In genomic region chr7:73319541-73319940, GRCh38 we compare ENCODE assay signal across 12 cellular contexts. TPM values are rescaled to one million over a fixed set of nuclear protein-coding genes. Genes with fewer than 3 reads are reported as not detected.
"Had no signal": no experiment of that assay in that cellular context is flagged by ENCODE, and none has a peak within 500 bp of the region (broad histone marks: within the 10 kb centered on the region; RNA-seq: fewer than 3 reads in every experiment).

No MANE protein-coding gene starts in this region.

RNA-seq across cellular contexts. Expression of gene TRIM50, which starts 8.3 kb away (rescaled TPM):
- total RNA-seq: activated B cell treated with CpG ODN at 0.5 μM for 24 hours; activated CD4-positive, alpha-beta T cell treated with anti-CD3 and anti-CD28 coated beads, Interleukin-2, amount 10 ng/mL, durations not matched to agents 24 days and 14 days; activated CD8-positive, alpha-beta memory T cell treated with anti-CD3 and anti-CD28 coated beads, Interleukin-2, amount 10 ng/mL, durations not matched to agents 7 days and 5 days; activated T-helper 1 cell treated with anti-CD3 and anti-CD28 coated beads, Interleukin-12 subunit alpha, Interleukin-12 subunit beta, Interleukin-2, Interleukin-4 antibody, amounts not matched to agents 30 ng/mL and 10 ng/mL and 1 ng/mL, durations not matched to agents 14 hours and 24 hours and 36 hours; ascending aorta; IMR-90; LHCN-M2; M059J; RPMI7951; T-cell had no signal
- polyA plus RNA-seq: IMR-90 had no signal

RNA-seq across cellular contexts. Expression of gene FKBP6, which starts 8.4 kb away (rescaled TPM):
- total RNA-seq: activated B cell treated with CpG ODN at 0.5 μM for 24 hours; activated CD4-positive, alpha-beta T cell treated with anti-CD3 and anti-CD28 coated beads, Interleukin-2, amount 10 ng/mL, durations not matched to agents 24 days and 14 days; activated CD8-positive, alpha-beta memory T cell treated with anti-CD3 and anti-CD28 coated beads, Interleukin-2, amount 10 ng/mL, durations not matched to agents 7 days and 5 days; activated T-helper 1 cell treated with anti-CD3 and anti-CD28 coated beads, Interleukin-12 subunit alpha, Interleukin-12 subunit beta, Interleukin-2, Interleukin-4 antibody, amounts not matched to agents 30 ng/mL and 10 ng/mL and 1 ng/mL, durations not matched to agents 14 hours and 24 hours and 36 hours; ascending aorta; IMR-90; LHCN-M2; M059J; OCI-LY7; Right ventricle myocardium inferior; RPMI7951; T-cell had no signal
- polyA plus RNA-seq: IMR-90 had no signal
